ENCODE assay signal across 18 cellular contexts in the genomic region with DNA sequence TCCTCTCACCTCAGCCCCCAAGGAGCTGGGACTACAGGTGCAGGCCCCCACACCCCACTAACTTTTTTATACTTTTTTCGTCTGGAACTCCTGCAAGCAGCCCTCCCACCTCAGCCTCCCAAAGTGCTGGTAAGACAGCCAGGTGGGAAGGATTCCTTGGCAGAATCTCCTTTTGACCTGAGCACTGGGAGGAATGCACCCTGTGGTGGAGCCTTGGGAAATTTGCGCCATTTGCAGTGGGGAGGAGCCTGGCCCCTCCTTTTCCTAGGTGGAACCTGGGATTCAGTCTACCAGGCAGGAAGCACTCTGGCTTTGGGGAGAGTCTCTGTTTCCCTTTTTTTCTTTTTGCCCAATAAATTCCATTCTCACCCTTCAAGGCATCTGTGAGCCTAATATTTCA. TPM values are rescaled to one million over a fixed set of nuclear protein-coding genes. Genes with fewer than 3 reads are reported as not detected.
DNase-seq lines count a peak whose midpoint lies in the region; ATAC-seq and TF ChIP-seq lines count a peak whose summit lies in the region.
"Had no signal": no experiment of that assay in that cellular context is flagged by ENCODE, and none has a peak within 500 bp of the region (broad histone marks: within the 10 kb centered on the region; RNA-seq: fewer than 3 reads in every experiment).

No MANE protein-coding gene starts in this region.

- H2BK120ac ChIP-seq in H9 (ENCODE audit: low read depth, low read length, poor library complexity, severe bottlenecking) = no peak overlapping the region

- no peak overlapping the region for H3T11ph ChIP-seq in H9 (ENCODE audit: low read length)

- no peak overlapping the region for H3K56ac ChIP-seq in H9 (ENCODE audit: insufficient read length, low read depth, low read length)

- no peak overlapping the region for H4K5ac ChIP-seq in H9 (ENCODE audit: insufficient read length, low read depth, low read length)

- H2AK5ac ChIP-seq in H9 (ENCODE audit: insufficient read length, low read length) = no peak overlapping the region

- ATAC-seq in CD4-positive, alpha-beta T cell (ENCODE audit: poor library complexity) = no peak
- ATAC-seq in GM18870 (IDR thresholded peaks at IDR 0.05; ENCODE audit: unreplicated experiment) (no peak), HG03571 (IDR thresholded peaks at IDR 0.05; ENCODE audit: unreplicated experiment) (no peak)
- ATAC-seq: HepG2, PC-3 had no signal

- H2BK20ac ChIP-seq in H9 (ENCODE audit: low read depth, low read length, poor library complexity, severe bottlenecking) = no peak overlapping the region

- H3K4me1 ChIP-seq in H9 (ENCODE audit: insufficient read depth, low read length) = peaks cover 2% of the 10 kb centered on the region; the same call in 1 of the 2 replicates
- H3K4me1 ChIP-seq: SJCRH30 had no signal

- no peaks in the 10 kb centered on the region for H3K79me1 ChIP-seq in H9 (ENCODE audit: insufficient read depth, low read depth, low read length, poor library complexity, severe bottlenecking)

- H3K14ac ChIP-seq in H9 (ENCODE audit: insufficient read depth, low read length) = no peak overlapping the region

- H2BK5ac ChIP-seq in H9 (ENCODE audit: insufficient read length, low read length) = no peak overlapping the region

- no peaks in the 10 kb centered on the region for H3K9me3 ChIP-seq in CD4-positive, alpha-beta T cell (ENCODE audit: control insufficient read depth, low read length)
- no peaks in the 10 kb centered on the region for H3K9me3 ChIP-seq in H9 (ENCODE audit: control insufficient read depth, low read depth, low read length)

- no peaks in the 10 kb centered on the region for H3K27me3 Mint-ChIP-seq in CD4-positive, alpha-beta T cell
- H3K27me3 Mint-ChIP-seq in H9 (ENCODE audit: low read depth) = peaks cover 24% of the 10 kb centered on the region
- peaks cover 2% of the 10 kb centered on the region for H3K27me3 Mint-ChIP-seq in activated T-helper 2 cell treated with anti-CD3 and anti-CD28 coated beads, Interferon-gamma antibody, Interleukin-2, Interleukin-4, amounts not matched to agents 10 μg/mL and 5 μg/mL and 100 μg/mL, durations not matched to agents 14 hours and 24 hours and 36 hours (ENCODE audit: low read depth)
- H3K27me3 Mint-ChIP-seq in immature natural killer cell (ENCODE audit: low read depth in 3 of 3) = peaks cover 6 to 14% (median 12%) of the 10 kb centered on the region in 3 donors

- no peak overlapping the region for H2BK12ac ChIP-seq in H9 (ENCODE audit: insufficient read length, low read depth, low read length)

- no peak overlapping the region for H3K27ac Mint-ChIP-seq in CD4-positive, alpha-beta T cell
- H3K27ac Mint-ChIP-seq in H9 (peak overlapping the region; percentile 10 to 68 (median 57); a peak in 4 of 7 replicates), immature natural killer cell (no peak overlapping the region)
- no peak overlapping the region for H3K27ac Mint-ChIP-seq in activated T-helper 2 cell treated with anti-CD3 and anti-CD28 coated beads, Interferon-gamma antibody, Interleukin-2, Interleukin-4, amounts not matched to agents 10 μg/mL and 5 μg/mL and 100 μg/mL, durations not matched to agents 14 hours and 24 hours and 36 hours

- intact Hi-C loops in CD4-positive, alpha-beta T cell (cut with DNase I, micrococcal nuclease) = loop anchor here (5.0 to 10.0 kb wide), 3 partner anchors 112 to 469 kb away; a partner anchor contains a TSS
- intact Hi-C loops in activated T-helper 2 cell treated with anti-CD3 and anti-CD28 coated beads, Interferon-gamma antibody, Interleukin-2, Interleukin-4, amounts not matched to agents 10 μg/mL and 5 μg/mL and 100 μg/mL, durations not matched to agents 14 hours and 24 hours and 36 hours (cut with micrococcal nuclease) = loop anchor here (10.0 kb wide), 1 partner anchor 389 kb away; a partner anchor contains a TSS

- WGBS in H9 (ENCODE audit: extremely low coverage, insufficient read length, low lambda C conversion rate) = no CpG with 5 or more reads among the region's 2 CpGs

- H3K4ac ChIP-seq in H9 (ENCODE audit: low read depth, low read length) = no peak overlapping the region

- H3K27ac ChIP-seq in CD4-positive, alpha-beta T cell (ENCODE audit: low read depth, low read length) = no peak overlapping the region
- no peak overlapping the region for H3K27ac ChIP-seq in H9 (ENCODE audit: insufficient read length, low read depth, low read length)
- H3K27ac ChIP-seq: RWPE1, SJCRH30 had no signal

- no peak overlapping the region for H2BK15ac ChIP-seq in H9 (ENCODE audit: low read depth, low read length)

- no peaks in the 10 kb centered on the region for H3K27me3 ChIP-seq in CD4-positive, alpha-beta T cell (ENCODE audit: control insufficient read depth, insufficient read depth, low read length)
- no peaks in the 10 kb centered on the region; the same call in 1 of the 2 replicates for H3K27me3 ChIP-seq in H9 (ENCODE audit: insufficient read depth, low read length)
- H3K27me3 ChIP-seq: SJCRH30 had no signal

- peak overlapping the region; percentile 52 for H2AFZ ChIP-seq in H9 (ENCODE audit: low read length)

- no peak overlapping the region for H3K23ac ChIP-seq in H9 (ENCODE audit: insufficient read length, low read depth, low read length)

- no peak overlapping the region for H3K9ac ChIP-seq in H9 (ENCODE audit: extremely low read depth, insufficient read length, low read length)

- H3K79me2 ChIP-seq in H9 (ENCODE audit: insufficient read depth, low read length) = peaks cover 5% of the 10 kb centered on the region; the same call in 1 of the 2 replicates

- no peak for TF ChIP-seq CTCF in CD4-positive, alpha-beta T cell (IDR thresholded peaks at IDR 0.05)
- TF ChIP-seq CTCF in H9 (conservative IDR thresholded peaks at IDR 0.05) = no peak
- TF ChIP-seq CTCF in GM13977 (IDR thresholded peaks at IDR 0.05; ENCODE audit: extremely low read depth, insufficient read depth, missing control alignments) = no peak

- no peak overlapping the region for H4K8ac ChIP-seq in H9 (replicated peaks; ENCODE audit: insufficient read length, low read depth, low read length)

- POLR2A ChIA-PET in CD4-positive, alpha-beta T cell (lab: Charles Lee) = no interaction called here

- peak overlapping the region; percentile 96 for H3K4me3 Mint-ChIP-seq in CD4-positive, alpha-beta T cell
- H3K4me3 Mint-ChIP-seq in H9 = peak overlapping the region; percentile 8 to 71; a peak in 2 of 5 replicates
- peak overlapping the region; percentile 28 for H3K4me3 Mint-ChIP-seq in activated T-helper 2 cell treated with anti-CD3 and anti-CD28 coated beads, Interferon-gamma antibody, Interleukin-2, Interleukin-4, amounts not matched to agents 10 μg/mL and 5 μg/mL and 100 μg/mL, durations not matched to agents 14 hours and 24 hours and 36 hours (ENCODE audit: low read depth)
- peak overlapping the region in 3 of 5 donors; percentile 16 to 31 (median 28) for H3K4me3 Mint-ChIP-seq in immature natural killer cell

- in situ Hi-C loops in GM13977 (cut with MboI; ENCODE audit: low pct_unique_long_range_greater_than_20kb, low sequenced_read_pairs, unreplicated experiment) = no loop called here

- no peak for DNase-seq in CD4-positive, alpha-beta T cell
- DNase-seq in H9 = peak; percentile 63
- no peak for DNase-seq in activated T-helper 2 cell treated with anti-CD3 and anti-CD28 coated beads, Interferon-gamma antibody, Interleukin-2, Interleukin-4, amounts not matched to agents 10 μg/mL and 5 μg/mL and 100 μg/mL, durations not matched to agents 14 hours and 24 hours and 36 hours (ENCODE audit: low spot score)
- DNase-seq in immature natural killer cell = no peak
- DNase-seq in GM13977 (ENCODE audit: low spot score) = no peak
- DNase-seq in NCI-H187 (lab: John Stamatoyannopoulos, UW) = no peak
- DNase-seq: C1 segment of cervical spinal cord, DMS 273 treated with DMSO at 0.1 percent for 48 hours, KG1, NCI-H1436, NCI-H2029 treated with DMSO at 0.1 percent for 48 hours, NCI-H774, PC-3, SJCRH30 had no signal

- H4K20me1 ChIP-seq in H9 (ENCODE audit: control insufficient read depth, insufficient read depth, insufficient read length) = no peaks in the 10 kb centered on the region

- peaks cover 3% of the 10 kb centered on the region for H3K9me3 Mint-ChIP-seq in CD4-positive, alpha-beta T cell
- H3K9me3 Mint-ChIP-seq in H9 (peaks cover 0 to 15% of the 10 kb centered on the region in 2 experiments; a peak in 3 of 5 replicates), immature natural killer cell (peaks cover 9 to 38% (median 27%) of the 10 kb centered on the region in 6 donors)
- H3K9me3 Mint-ChIP-seq in activated T-helper 2 cell treated with anti-CD3 and anti-CD28 coated beads, Interferon-gamma antibody, Interleukin-2, Interleukin-4, amounts not matched to agents 10 μg/mL and 5 μg/mL and 100 μg/mL, durations not matched to agents 14 hours and 24 hours and 36 hours = peaks cover 9% of the 10 kb centered on the region

- CTCF ChIA-PET in CD4-positive, alpha-beta T cell (lab: Charles Lee) = no interaction called here

- peaks cover 44% of the 10 kb centered on the region for H3K4me1 Mint-ChIP-seq in CD4-positive, alpha-beta T cell (ENCODE audit: low read depth)
- H3K4me1 Mint-ChIP-seq in H9 (peaks cover 23 to 32% of the 10 kb centered on the region in 2 experiments), immature natural killer cell (peaks cover 31 to 38% of the 10 kb centered on the region in 2 donors)
- peaks cover 20% of the 10 kb centered on the region for H3K4me1 Mint-ChIP-seq in activated T-helper 2 cell treated with anti-CD3 and anti-CD28 coated beads, Interferon-gamma antibody, Interleukin-2, Interleukin-4, amounts not matched to agents 10 μg/mL and 5 μg/mL and 100 μg/mL, durations not matched to agents 14 hours and 24 hours and 36 hours (ENCODE audit: low read depth)

- no peak overlapping the region for H4K91ac ChIP-seq in H9 (ENCODE audit: insufficient read length, low read depth, low read length)

- peaks cover 13% of the 10 kb centered on the region for H3K36me3 Mint-ChIP-seq in CD4-positive, alpha-beta T cell (ENCODE audit: low read depth)
- peaks cover 2 to 16% (median 8%) of the 10 kb centered on the region in 3 experiments; a peak in 5 of 7 replicates for H3K36me3 Mint-ChIP-seq in H9 (ENCODE audit: insufficient read depth in 1 of 3, low read depth in 3 of 3)
- H3K36me3 Mint-ChIP-seq in activated T-helper 2 cell treated with anti-CD3 and anti-CD28 coated beads, Interferon-gamma antibody, Interleukin-2, Interleukin-4, amounts not matched to agents 10 μg/mL and 5 μg/mL and 100 μg/mL, durations not matched to agents 14 hours and 24 hours and 36 hours (ENCODE audit: low read depth) = no peaks in the 10 kb centered on the region
- H3K36me3 Mint-ChIP-seq in immature natural killer cell = peaks cover 3 to 9% (median 8%) of the 10 kb centered on the region in 3 donors

- H3K4me2 ChIP-seq in H9 (ENCODE audit: insufficient read depth, insufficient read length, low read length) = no peak overlapping the region

- peaks cover 4% of the 10 kb centered on the region for H3K23me2 ChIP-seq in H9 (ENCODE audit: insufficient read length, low read depth, low read length, poor library complexity, severe bottlenecking)

- H3K18ac ChIP-seq in H9 (ENCODE audit: insufficient read length, low read depth, low read length) = no peak overlapping the region

RNA-seq across cellular contexts. Expression of a gene that starts 2.3 kb away (rescaled TPM):
- 10 to 100 TPM; 11.6 to 12.4 TPM for total RNA-seq in CD4-positive, alpha-beta T cell
- 20.5 and 20.8 TPM in 2 replicates for total RNA-seq in H9 (2021)
- 23.5 and 24.2 TPM in 2 replicates for total RNA-seq in activated T-helper 2 cell treated with anti-CD3 and anti-CD28 coated beads, Interferon-gamma antibody, Interleukin-2, Interleukin-4, amounts not matched to agents 10 μg/mL and 5 μg/mL and 100 μg/mL, durations not matched to agents 14 hours and 24 hours and 36 hours
- 10 to 100 TPM; 11.9 to 22.3 (median 18.9) TPM for polyA plus RNA-seq in immature natural killer cell

Comparison
In these comparisons a context has a peak if more than half of its experiments do, and no peak if none do; other contexts are left out.
1. H3K27ac Mint-ChIP-seq: peak in H9 (3 of 3); none in CD4-positive, alpha-beta T cell (single experiment), activated T-helper 2 cell treated with anti-CD3 and anti-CD28 coated beads, Interferon-gamma antibody, Interleukin-2, Interleukin-4, amounts not matched to agents 10 μg/mL and 5 μg/mL and 100 μg/mL, durations not matched to agents 14 hours and 24 hours and 36 hours (single experiment) and immature natural killer cell (0 of 6).
2. H3K4me3 Mint-ChIP-seq: peak in every context shown above with its lines; median percentile 96 in CD4-positive, alpha-beta T cell; 40 in H9; 28 in activated T-helper 2 cell treated with anti-CD3 and anti-CD28 coated beads, Interferon-gamma antibody, Interleukin-2, Interleukin-4, amounts not matched to agents 10 μg/mL and 5 μg/mL and 100 μg/mL, durations not matched to agents 14 hours and 24 hours and 36 hours; 28 in immature natural killer cell.